Comparison of ENCODE assay signal across 27 cellular contexts in genomic region chr3:119812491-119813058, GRCh38. TPM values are rescaled to one million over a fixed set of nuclear protein-coding genes. Genes with fewer than 3 reads are reported as not detected.
"Had no signal": no experiment of that assay in that cellular context is flagged by ENCODE, and none has a peak within 500 bp of the region (broad histone marks: within the 10 kb centered on the region; RNA-seq: fewer than 3 reads in every experiment).

No MANE protein-coding gene starts in this region.

- H3K4me3 Mint-ChIP-seq: activated CD8-positive, alpha-beta T cell treated with anti-CD3 and anti-CD28 coated beads for 36 hours; activated naive CD8-positive, alpha-beta T cell treated with anti-CD3 and anti-CD28 coated beads, Interleukin-2, amount 10 ng/mL, durations not matched to agents 7 days and 5 days; activated T-cell treated with anti-CD3 and anti-CD28 coated beads, Interleukin-2, amount 50 U/mL, for 72 hours had no signal

- H3K36me3 Mint-ChIP-seq: activated naive CD8-positive, alpha-beta T cell treated with anti-CD3 and anti-CD28 coated beads, Interleukin-2, amount 10 ng/mL, durations not matched to agents 7 days and 5 days had no signal

- ATAC-seq: activated CD8-positive, alpha-beta T cell treated with anti-CD3 and anti-CD28 coated beads for 36 hours; activated T-cell treated with anti-CD3 and anti-CD28 coated beads, Interleukin-2, amount 50 U/mL, for 72 hours had no signal

- H3K27ac Mint-ChIP-seq: activated CD8-positive, alpha-beta T cell treated with anti-CD3 and anti-CD28 coated beads for 36 hours; activated naive CD8-positive, alpha-beta T cell treated with anti-CD3 and anti-CD28 coated beads, Interleukin-2, amount 10 ng/mL, durations not matched to agents 7 days and 5 days; activated T-cell treated with anti-CD3 and anti-CD28 coated beads, Interleukin-2, amount 50 U/mL, for 72 hours; activated T-helper 2 cell treated with anti-CD3 and anti-CD28 coated beads, Interferon-gamma antibody, Interleukin-2, Interleukin-4, amounts not matched to agents 10 μg/mL and 5 μg/mL and 100 μg/mL, durations not matched to agents 14 hours and 24 hours and 36 hours had no signal

- DNase-seq: activated CD4-positive, alpha-beta T cell treated with anti-CD3 and anti-CD28 coated beads for 4 hours; activated CD8-positive, alpha-beta memory T cell treated with anti-CD3 and anti-CD28 coated beads, Interleukin-2, amount 50 U/mL, for 4 hours; activated CD8-positive, alpha-beta T cell treated with anti-CD3 and anti-CD28 coated beads for 36 hours; activated naive CD4-positive, alpha-beta T cell treated with anti-CD3 and anti-CD28 coated beads, Interleukin-2, amount 50 U/mL, for 16 hours; activated naive CD8-positive, alpha-beta T cell treated with anti-CD3 and anti-CD28 coated beads, Interleukin-2, amount 10 ng/mL, durations not matched to agents 7 days and 5 days; activated T-cell treated with anti-CD3 and anti-CD28 coated beads, Interleukin-2, amount 50 U/mL, for 72 hours; adrenal gland; anterior cingulate cortex; central memory CD4-positive, alpha-beta T cell; MG63; MV-4-11; NCI-H1092 treated with DMSO at 0.1 percent for 48 hours; NCI-H1417 treated with DMSO at 0.1 percent for 48 hours; NCI-H1694; NCI-H2029; NCI-H345; NCI-H510A treated with DMSO at 0.1 percent for 48 hours; NCI-H69; NK-92 treated with Interleukin-12 subunit alpha and Interleukin-12 subunit beta, amount 100 ng/mL, for 24 hours; Peyer's patch; SHP77 treated with DMSO at 0.1 percent for 48 hours; T-helper 2 cell had no signal

- H3K4me3 ChIP-seq: adrenal gland, breast epithelium, MG63, Peyer's patch had no signal

- H3K36me3 ChIP-seq: adrenal gland, breast epithelium, MG63 had no signal

- H3K9me3 Mint-ChIP-seq: activated CD8-positive, alpha-beta T cell treated with anti-CD3 and anti-CD28 coated beads for 36 hours; activated naive CD8-positive, alpha-beta T cell treated with anti-CD3 and anti-CD28 coated beads, Interleukin-2, amount 10 ng/mL, durations not matched to agents 7 days and 5 days; activated T-cell treated with anti-CD3 and anti-CD28 coated beads, Interleukin-2, amount 50 U/mL, for 72 hours; activated T-helper 2 cell treated with anti-CD3 and anti-CD28 coated beads, Interferon-gamma antibody, Interleukin-2, Interleukin-4, amounts not matched to agents 10 μg/mL and 5 μg/mL and 100 μg/mL, durations not matched to agents 14 hours and 24 hours and 36 hours had no signal

- H3K27me3 ChIP-seq: adrenal gland, MG63, Peyer's patch had no signal

- H3K27me3 Mint-ChIP-seq: activated CD8-positive, alpha-beta T cell treated with anti-CD3 and anti-CD28 coated beads for 36 hours; activated naive CD8-positive, alpha-beta T cell treated with anti-CD3 and anti-CD28 coated beads, Interleukin-2, amount 10 ng/mL, durations not matched to agents 7 days and 5 days had no signal

- H3K27ac ChIP-seq: adrenal gland, breast epithelium, Peyer's patch, RWPE1, VCaP had no signal

RNA-seq across cellular contexts. Expression of gene NR1I2, which starts 30.7 kb away (rescaled TPM):
- total RNA-seq: SK-MEL-5 had no signal
